Comparison of ENCODE assay signal across 1 cellular context in genomic region chr7:64794171-64794844, GRCh38.
TF ChIP-seq lines count a peak whose summit lies in the region.

TSS of gene ZNF138 (plus strand) at chr7:64794428. CDS start at chr7:64794569, 141 bp downstream.

TF ChIP-seq in HepG2, 621 proteins besides CTCF, POLR2A, EP300 and RAD21 (continued from another document and continues in another):
- TF ChIP-seq ZBTB7A (CRISPR knock-in tag; IDR thresholded peaks at IDR 0.05) (no peak), NR2F6 (IDR thresholded peaks at IDR 0.05) (no peak), NR2F6 (CRISPR knock-in tag; IDR thresholded peaks at IDR 0.05) (no peak), ZNF720 (CRISPR knock-in tag; IDR thresholded peaks at IDR 0.05) (no peak), ELF4 (CRISPR knock-in tag; IDR thresholded peaks at IDR 0.05; ENCODE audit: borderline replicate concordance) (no peak), SATB2 (CRISPR knock-in tag; IDR thresholded peaks at IDR 0.05) (no peak), ARID2 (CRISPR knock-in tag; IDR thresholded peaks at IDR 0.05; ENCODE audit: borderline replicate concordance) (no peak), RCOR2 (CRISPR knock-in tag; IDR thresholded peaks at IDR 0.05) (no peak), TSC22D2 (CRISPR knock-in tag; IDR thresholded peaks at IDR 0.05; ENCODE audit: borderline replicate concordance) (no peak), MYNN (CRISPR knock-in tag; IDR thresholded peaks at IDR 0.05; ENCODE audit: low read depth) (no peak), TBL1XR1 (IDR thresholded peaks at IDR 0.05; ENCODE audit: borderline replicate concordance, low read length, partially characterized antibody) (no peak), ZKSCAN5 (CRISPR knock-in tag; IDR thresholded peaks at IDR 0.05) (no peak), ATF7-NPFF (CRISPR knock-in tag; IDR thresholded peaks at IDR 0.05; ENCODE audit: low read depth) (peak; percentile 66; the same call in 1 of the 2 replicates), ZBTB25 (CRISPR knock-in tag; IDR thresholded peaks at IDR 0.05) (no peak), ZNF280D (CRISPR knock-in tag; IDR thresholded peaks at IDR 0.05) (peak; percentile 29; the same call in 1 of the 2 replicates), ZNF660 (CRISPR knock-in tag; IDR thresholded peaks at IDR 0.05; ENCODE audit: borderline replicate concordance, low read depth) (no peak; the same call in 1 of the 2 replicates), MZF1 (CRISPR knock-in tag; IDR thresholded peaks at IDR 0.05; ENCODE audit: borderline replicate concordance) (no peak), BRCA1 (CRISPR knock-in tag; IDR thresholded peaks at IDR 0.05) (no peak), PITX1 (CRISPR knock-in tag; IDR thresholded peaks at IDR 0.05) (no peak), FOXM1 (CRISPR knock-in tag; IDR thresholded peaks at IDR 0.05) (no peak), GPBP1L1 (CRISPR knock-in tag; IDR thresholded peaks at IDR 0.05) (no peak), PRDM4 (CRISPR knock-in tag; IDR thresholded peaks at IDR 0.05; ENCODE audit: borderline replicate concordance) (no peak), NFIC (IDR thresholded peaks at IDR 0.05; ENCODE audit: low read length) (no peak), ZFP90 (CRISPR knock-in tag; IDR thresholded peaks at IDR 0.05; ENCODE audit: borderline replicate concordance) (peak; percentile 48; the same call in 1 of the 2 replicates), SUZ12 (IDR thresholded peaks at IDR 0.05; ENCODE audit: low read depth, low read length) (no peak), GLMP (CRISPR knock-in tag; IDR thresholded peaks at IDR 0.05; ENCODE audit: borderline replicate concordance) (no peak), ZNF24 (IDR thresholded peaks at IDR 0.05) (no peak), NFKBIZ (CRISPR knock-in tag; IDR thresholded peaks at IDR 0.05) (no peak), ZNF138 (CRISPR knock-in tag; IDR thresholded peaks at IDR 0.05; ENCODE audit: low read depth) (no peak), ZNF629 (CRISPR knock-in tag; conservative IDR thresholded peaks at IDR 0.05) (no peak), CENPBD1 (CRISPR knock-in tag; IDR thresholded peaks at IDR 0.05; ENCODE audit: borderline replicate concordance, low read depth) (0 out of 2 replicates have a peak, but pooled peaks have one; percentile 54), ZNF782 (CRISPR knock-in tag; IDR thresholded peaks at IDR 0.05; ENCODE audit: borderline replicate concordance) (no peak), ZMAT3 (CRISPR knock-in tag; conservative IDR thresholded peaks at IDR 0.05) (no peak), NR2F1 (CRISPR knock-in tag; IDR thresholded peaks at IDR 0.05) (no peak), ZNF572 (CRISPR knock-in tag; IDR thresholded peaks at IDR 0.05) (peak; percentile 55; the same call in 1 of the 2 replicates), CREBL2 (CRISPR knock-in tag; IDR thresholded peaks at IDR 0.05; ENCODE audit: borderline replicate concordance) (no peak), SNAPC4 (CRISPR knock-in tag; IDR thresholded peaks at IDR 0.05) (no peak), SRSF9 (IDR thresholded peaks at IDR 0.05; ENCODE audit: borderline replicate concordance, insufficient read depth, low read depth, low read length, poor library complexity, severe bottlenecking) (no peak), KLF9 (CRISPR knock-in tag; IDR thresholded peaks at IDR 0.05; ENCODE audit: low read depth) (no peak), HINFP (CRISPR knock-in tag; IDR thresholded peaks at IDR 0.05; ENCODE audit: low read depth) (no peak), CREB1 (IDR thresholded peaks at IDR 0.05) (peak; percentile 90), CREB1 (CRISPR knock-in tag; IDR thresholded peaks at IDR 0.05) (peak; percentile 97), ZNF770 (CRISPR knock-in tag; IDR thresholded peaks at IDR 0.05) (peak; percentile 98), MAFK (conservative IDR thresholded peaks at IDR 0.05 in 1 of 2, IDR thresholded peaks at IDR 0.05 in 1 of 2; ENCODE audit: low read length in 2 of 2) (no peak), ZSCAN20 (CRISPR knock-in tag; IDR thresholded peaks at IDR 0.05; ENCODE audit: borderline replicate concordance) (no peak), IKZF4 (CRISPR knock-in tag; IDR thresholded peaks at IDR 0.05; ENCODE audit: borderline replicate concordance, low read depth, not compliant biosample characterization) (no peak), SMAD1 (CRISPR knock-in tag; IDR thresholded peaks at IDR 0.05; ENCODE audit: borderline replicate concordance, low read depth) (no peak), ZMYM2 (CRISPR knock-in tag; IDR thresholded peaks at IDR 0.05) (no peak), CC2D1A (CRISPR knock-in tag; IDR thresholded peaks at IDR 0.05) (no peak), SMAD9 (CRISPR knock-in tag; IDR thresholded peaks at IDR 0.05) (no peak), HDAC2 (CRISPR knock-in tag; IDR thresholded peaks at IDR 0.05) (peak; percentile 58; the same call in 1 of the 2 replicates)
